In genomic region chr14:101539929-101540328, GRCh38 we compare ENCODE assay signal across 2 cellular contexts.
TF ChIP-seq lines count a peak whose summit lies in the region.

No MANE protein-coding gene starts in this region.

TF ChIP-seq in GM23338, 12 proteins besides CTCF, POLR2A, EP300 and RAD21:
- TF ChIP-seq EZH2phosphoT487 (IDR thresholded peaks at IDR 0.05; ENCODE audit: unreplicated experiment) (no peak), ZNF462 (CRISPR knock-in tag; IDR thresholded peaks at IDR 0.05) (no peak), ZNF331 (CRISPR knock-in tag; IDR thresholded peaks at IDR 0.05; ENCODE audit: low read depth) (no peak), NANOG (IDR thresholded peaks at IDR 0.05; ENCODE audit: borderline replicate concordance) (no peak), POLR2AphosphoS5 (IDR thresholded peaks at IDR 0.05; ENCODE audit: low read depth) (no peak), EZH2 (IDR thresholded peaks at IDR 0.05; ENCODE audit: low read depth, unreplicated experiment) (no peak), CREB1 (CRISPR knock-in tag; IDR thresholded peaks at IDR 0.05; ENCODE audit: low read depth) (no peak), JUNB (IDR thresholded peaks at IDR 0.05; ENCODE audit: unreplicated experiment) (no peak), STAT1 (IDR thresholded peaks at IDR 0.05; ENCODE audit: unreplicated experiment) (no peak)

TF ChIP-seq in H1, 55 proteins besides CTCF, POLR2A, EP300 and RAD21:
- TF ChIP-seq CTBP2 (IDR thresholded peaks at IDR 0.05; ENCODE audit: borderline replicate concordance, insufficient read depth, insufficient read length, low read length): no peak
